In the genomic region with DNA sequence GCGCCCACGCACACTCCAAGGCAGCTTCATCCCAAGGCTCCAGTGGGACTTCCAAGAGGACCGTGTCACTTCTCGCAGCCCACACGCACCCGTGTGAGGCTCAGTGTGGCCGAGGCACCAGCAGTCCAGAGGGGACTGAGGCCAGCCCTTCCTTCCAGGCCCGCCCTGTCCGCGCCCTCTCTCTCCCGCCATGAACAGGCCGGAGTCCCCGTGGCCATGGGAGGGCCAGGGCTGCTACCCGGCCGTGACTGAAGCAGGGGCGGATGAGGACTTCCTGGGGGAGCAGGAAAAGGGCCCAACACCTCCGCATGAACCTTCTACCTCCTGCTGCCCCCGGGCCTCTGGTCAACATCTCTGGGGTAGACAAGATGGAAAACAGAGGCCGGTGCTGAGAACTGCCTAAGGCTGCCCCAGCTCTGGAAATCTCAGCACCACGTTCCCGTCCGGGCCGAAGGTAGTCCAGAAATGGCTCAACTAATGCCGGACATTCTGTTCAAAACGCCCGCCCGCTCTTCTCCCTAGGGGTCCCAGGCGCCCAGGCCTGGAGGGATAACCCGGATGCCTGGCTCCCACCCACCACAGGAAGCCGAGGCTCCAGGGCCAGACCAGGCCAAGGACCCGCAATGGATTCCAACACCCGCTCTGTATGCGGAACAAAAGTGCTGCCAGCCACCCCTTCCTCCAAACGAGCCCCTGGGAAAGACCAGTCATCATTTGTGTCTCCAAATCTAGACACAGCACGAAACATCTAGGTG, we compare ENCODE assay signal across 19 cellular contexts. TPM values are rescaled to one million over a fixed set of nuclear protein-coding genes. Genes with fewer than 3 reads are reported as not detected.
A peak's percentile ranks its signal among the peaks of the same experiment; 100 is the strongest.
DNase-seq lines count a peak whose midpoint lies in the region; ATAC-seq, FAIRE-seq and TF ChIP-seq lines count a peak whose summit lies in the region.
"Had no signal": no experiment of that assay in that cellular context is flagged by ENCODE, and none has a peak within 500 bp of the region (broad histone marks: within the 10 kb centered on the region; RNA-seq: fewer than 3 reads in every experiment).

No MANE protein-coding gene starts in this region.

- 90% methylated on average over 19 of the region's 35 CpGs; no CpG with 5 or more reads in 1 of the 2 experiments for WGBS in H1 (ENCODE audit: extremely low coverage in 1 of 2, insufficient coverage in 1 of 2, insufficient read length in 1 of 2, insufficient replicate concordance in 2 of 2, low coverage in 1 of 2, low lambda C conversion rate in 2 of 2, missing lambda C conversion rate in 1 of 2), 2 experiments

- POLR2A ChIA-PET in PC-9 (lab: Charles Lee; ENCODE audit: unreplicated experiment): no interaction called here
- POLR2A ChIA-PET in H1 (lab: Charles Lee; ENCODE audit: partially characterized antibody): interaction anchor here (1.6 kb wide), 1 partner anchor 19 kb away, joined by 5 read pairs; no protein-coding TSS in a partner anchor

- no peak overlapping the region for H3K23ac ChIP-seq in H1 (ENCODE audit: insufficient read length)

- no peak overlapping the region for H2BK5ac ChIP-seq in H1 (ENCODE audit: low read depth, low read length)

- no peak for TF ChIP-seq EP300 in H1 (IDR thresholded peaks at IDR 0.05; ENCODE audit: borderline replicate concordance in 1 of 2, low read depth in 2 of 2, low read length in 2 of 2)

- H3K18ac ChIP-seq in H1 (ENCODE audit: extremely low read depth, low read length): no peak overlapping the region

- H2BK15ac ChIP-seq in H1 (ENCODE audit: low read length): no peak overlapping the region

- no peak overlapping the region for H3K9ac ChIP-seq in H1 (replicated peaks in 1 of 4; ENCODE audit: extremely low read depth in 1 of 4, low read depth in 3 of 4, low read length in 3 of 4)
- peak overlapping the region in 1 of 3 donors; percentile 39 for H3K9ac ChIP-seq in skeletal muscle tissue (ENCODE audit: low read depth in 1 of 3, low read length in 3 of 3)

- H3K79me2 ChIP-seq in PC-9 (ENCODE audit: low read depth) (peaks cover 56% of the 10 kb centered on the region), H1 (ENCODE audit: control insufficient read depth in 1 of 2, insufficient read depth in 2 of 2, low read length in 2 of 2) (no peaks in the 10 kb centered on the region)

- no peak overlapping the region for H3K4ac ChIP-seq in H1 (replicated peaks; ENCODE audit: insufficient read length, low read depth, low read length)

- no peaks in the 10 kb centered on the region for H3K9me3 ChIP-seq in PC-9 (ENCODE audit: insufficient read depth, low read depth)
- H3K9me3 ChIP-seq in H1 (ENCODE audit: insufficient read depth in 2 of 2, low read depth in 1 of 2, low read length in 1 of 2): no peaks in the 10 kb centered on the region
- H3K9me3 ChIP-seq in skeletal muscle tissue (ENCODE audit: control insufficient read depth in 3 of 3, low read length in 3 of 3): no peaks in the 10 kb centered on the region

- H3K4me2 ChIP-seq in PC-9 (peak overlapping the region; percentile 79), H1 (ENCODE audit: insufficient read depth in 1 of 2, low read depth in 2 of 2, low read length in 2 of 2) (no peak overlapping the region)
- H3K4me2 ChIP-seq: smooth muscle cell had no signal

- FAIRE-seq in H1 (lab: Jason Lieb, UNC) (no peak), D721Med (lab: Jason Lieb, UNC) (no peak)

- DNase-seq in activated naive CD4-positive, alpha-beta T cell treated with anti-CD3 and anti-CD28 coated beads, Interleukin-2, amount 50 U/mL, for 72 hours (ENCODE audit: low spot score in 2 of 2): no peak
- DNase-seq in activated naive CD4-positive, alpha-beta T cell treated with Interleukin-2 at 50 U/mL for 16 hours: no peak
- DNase-seq in PC-9: no peak
- DNase-seq in H1 (ENCODE audit: low read depth in 1 of 2, low spot score in 2 of 2): no peak
- DNase-seq in activated CD4-positive, alpha-beta T cell treated with anti-CD3 and anti-CD28 coated beads, Interleukin-2, amount 10 ng/mL, durations not matched to agents 24 days and 14 days: no peak
- no peak for DNase-seq in D721Med (ENCODE audit: insufficient read length, low spot score)
- DNase-seq: activated naive CD4-positive, alpha-beta T cell treated with anti-CD3 and anti-CD28 coated beads for 36 hours; activated T-cell treated with anti-CD3 and anti-CD28 coated beads, Interleukin-2, amount 50 U/mL, for 4 hours; dermis blood vessel endothelial cell; DND-41; GOT3; kidney glomerular epithelial cell; NCI-H2081; NCI-H446; stimulated activated CD4-positive, alpha-beta T cell treated with anti-CD3 and anti-CD28 coated beads, Interleukin-2, amount 100 ng/mL, for 24 hours had no signal

- H3K4me1 Mint-ChIP-seq in activated CD4-positive, alpha-beta T cell treated with anti-CD3 and anti-CD28 coated beads, Interleukin-2, amount 10 ng/mL, durations not matched to agents 24 days and 14 days: peaks cover 2% of the 10 kb centered on the region

- H3K36me3 ChIP-seq in PC-9 (ENCODE audit: low read depth) (0 out of 2 replicates have a peak, but pooled peaks cover 7% of the 10 kb centered on the region), H1 (ENCODE audit: control insufficient read depth in 2 of 4, insufficient read depth in 4 of 4, low read length in 3 of 4) (peaks cover 0 to 13% (median 2%) of the 10 kb centered on the region in 4 experiments; a peak in 4 of 8 replicates), skeletal muscle tissue (ENCODE audit: control insufficient read depth in 3 of 3, insufficient read depth in 3 of 3, low read length in 3 of 3) (peaks cover 31 to 43% (median 39%) of the 10 kb centered on the region in 3 donors)

- TF ChIP-seq POLR2A in H1 (IDR thresholded peaks at IDR 0.05; ENCODE audit: control extremely low read depth in 1 of 2, low read depth in 2 of 2, low read length in 2 of 2): no peak

- no peak for TF ChIP-seq CTCF in PC-9 (conservative IDR thresholded peaks at IDR 0.05)
- TF ChIP-seq CTCF in H1 (IDR thresholded peaks at IDR 0.05; ENCODE audit: control extremely low read depth in 1 of 3, insufficient read depth in 1 of 3, low read depth in 1 of 3, low read length in 3 of 3): no peak
- no peak for TF ChIP-seq CTCF in D721Med (IDR thresholded peaks at IDR 0.05; ENCODE audit: insufficient read depth, missing control alignments)

- no peak overlapping the region for H2BK12ac ChIP-seq in H1 (ENCODE audit: low read depth, low read length)

- peaks cover 28% of the 10 kb centered on the region; the same call in 1 of the 2 replicates for H3F3A ChIP-seq in PC-9 (ENCODE audit: insufficient read depth, low read depth)

- H3K79me1 ChIP-seq in H1 (ENCODE audit: low read depth, low read length): 0 out of 2 replicates have a peak, but pooled peaks cover 2% of the 10 kb centered on the region

- no peak overlapping the region for H3K4me3 Mint-ChIP-seq in activated CD4-positive, alpha-beta T cell treated with anti-CD3 and anti-CD28 coated beads, Interleukin-2, amount 10 ng/mL, durations not matched to agents 24 days and 14 days
- H3K4me3 Mint-ChIP-seq: activated naive CD4-positive, alpha-beta T cell treated with anti-CD3 and anti-CD28 coated beads for 36 hours; activated T-cell treated with anti-CD3 and anti-CD28 coated beads, Interleukin-2, amount 50 U/mL, for 4 hours had no signal

- H3K27ac Mint-ChIP-seq in activated naive CD4-positive, alpha-beta T cell treated with anti-CD3 and anti-CD28 coated beads, Interleukin-2, amount 50 U/mL, for 72 hours: peak overlapping the region; percentile 72
- no peak overlapping the region for H3K27ac Mint-ChIP-seq in activated CD4-positive, alpha-beta T cell treated with anti-CD3 and anti-CD28 coated beads, Interleukin-2, amount 10 ng/mL, durations not matched to agents 24 days and 14 days
- H3K27ac Mint-ChIP-seq: activated naive CD4-positive, alpha-beta T cell treated with anti-CD3 and anti-CD28 coated beads for 36 hours had no signal

- H3K36me3 Mint-ChIP-seq in activated naive CD4-positive, alpha-beta T cell treated with anti-CD3 and anti-CD28 coated beads, Interleukin-2, amount 50 U/mL, for 72 hours: no peaks in the 10 kb centered on the region
- peaks cover 27% of the 10 kb centered on the region for H3K36me3 Mint-ChIP-seq in activated CD4-positive, alpha-beta T cell treated with anti-CD3 and anti-CD28 coated beads, Interleukin-2, amount 10 ng/mL, durations not matched to agents 24 days and 14 days (ENCODE audit: low read depth)

- H4K20me1 ChIP-seq in PC-9 (ENCODE audit: insufficient read depth) (no peaks in the 10 kb centered on the region), H1 (replicated peaks in 1 of 2; ENCODE audit: control insufficient read depth in 1 of 2, insufficient read depth in 2 of 2, low read length in 2 of 2) (peaks cover 3 to 12% of the 10 kb centered on the region in 2 experiments)

- H2BK120ac ChIP-seq in H1 (replicated peaks; ENCODE audit: low read depth, low read length): no peak overlapping the region

- no peaks in the 10 kb centered on the region for H3K27me3 ChIP-seq in PC-9 (ENCODE audit: insufficient read depth, low read depth)
- no peaks in the 10 kb centered on the region for H3K27me3 ChIP-seq in H1 (replicated peaks in 1 of 4; ENCODE audit: control insufficient read depth in 3 of 4, extremely low read depth in 1 of 4, insufficient read depth in 3 of 4, low read length in 3 of 4)
- no peaks in the 10 kb centered on the region for H3K27me3 ChIP-seq in skeletal muscle tissue (ENCODE audit: control insufficient read depth in 3 of 3, insufficient read depth in 3 of 3, low read length in 3 of 3)

- no peak overlapping the region for H4K5ac ChIP-seq in H1 (ENCODE audit: insufficient read length, low read depth, low read length)

- H3K27ac ChIP-seq in PC-9: peak overlapping the region; percentile 56
- H3K27ac ChIP-seq in H1 (ENCODE audit: low read depth, low read length): no peak overlapping the region
- H3K27ac ChIP-seq in skeletal muscle tissue (ENCODE audit: low read depth, low read length): peak overlapping the region; percentile 82
- H3K27ac ChIP-seq: HL-60 had no signal

- intact Hi-C loops in PC-9 (cut with micrococcal nuclease; ENCODE audit: unreplicated experiment): no loop called here
- intact Hi-C loops in activated CD4-positive, alpha-beta T cell treated with anti-CD3 and anti-CD28 coated beads, Interleukin-2, amount 10 ng/mL, durations not matched to agents 24 days and 14 days (cut with micrococcal nuclease): no loop called here

- no peak for TF ChIP-seq RAD21 in H1 (IDR thresholded peaks at IDR 0.05 in 1 of 2, conservative IDR thresholded peaks at IDR 0.05 in 1 of 2; ENCODE audit: low read depth in 2 of 2, low read length in 2 of 2)

- no TSS peak for BruUV-seq in PC-9 (replicated peaks; lab: Mats Ljungman, UMichigan)

- no peak overlapping the region for H2AK5ac ChIP-seq in H1 (ENCODE audit: low read depth, low read length)

- CTCF ChIA-PET in PC-9 (lab: Charles Lee): no interaction called here
- CTCF ChIA-PET in H1 (lab: Charles Lee; ENCODE audit: partially characterized antibody): interaction anchor here (0.6 to 3.6 kb wide), 6 partner anchors 14 to 250 kb away, joined by 3 to 20 read pairs (median 4); no protein-coding TSS in a partner anchor

- H3K4me3 ChIP-seq in PC-9: peak overlapping the region; percentile 57
- no peak overlapping the region for H3K4me3 ChIP-seq in H1 (ENCODE audit: extremely low read depth in 1 of 4, insufficient read depth in 2 of 4, low read depth in 3 of 4, low read length in 4 of 4)
- peak overlapping the region in 1 of 3 donors; percentile 57 for H3K4me3 ChIP-seq in skeletal muscle tissue (ENCODE audit: low read length in 3 of 3)
- H3K4me3 ChIP-seq: smooth muscle cell had no signal

- H3K27me3 Mint-ChIP-seq in activated CD4-positive, alpha-beta T cell treated with anti-CD3 and anti-CD28 coated beads, Interleukin-2, amount 10 ng/mL, durations not matched to agents 24 days and 14 days: no peaks in the 10 kb centered on the region

- H2AFZ ChIP-seq in PC-9 (0 out of 2 replicates have a peak overlapping the region, but pooled peaks have one; percentile 41), H1 (ENCODE audit: low read length) (no peak overlapping the region)

- H3K23me2 ChIP-seq in H1 (ENCODE audit: low read depth, low read length): no peaks in the 10 kb centered on the region

- H3K56ac ChIP-seq in H1 (replicated peaks; ENCODE audit: insufficient read length, low read depth, low read length): no peak overlapping the region

- peak overlapping the region; percentile 65 for H4K8ac ChIP-seq in H1 (ENCODE audit: extremely low read depth, insufficient read depth, low read length)

- H3K4me1 ChIP-seq in PC-9 (replicated peaks; ENCODE audit: insufficient read depth): peaks cover 74% of the 10 kb centered on the region
- no peaks in the 10 kb centered on the region; a peak in 1 of 7 replicates for H3K4me1 ChIP-seq in H1 (replicated peaks in 1 of 4; ENCODE audit: control insufficient read depth in 3 of 4, insufficient read depth in 4 of 4, low read length in 3 of 4)
- H3K4me1 ChIP-seq in skeletal muscle tissue (ENCODE audit: control insufficient read depth in 3 of 3, insufficient read depth in 3 of 3, low read length in 3 of 3): peaks cover 18 to 64% (median 27%) of the 10 kb centered on the region in 3 donors

- H3K9me3 Mint-ChIP-seq in activated naive CD4-positive, alpha-beta T cell treated with anti-CD3 and anti-CD28 coated beads, Interleukin-2, amount 50 U/mL, for 72 hours: no peaks in the 10 kb centered on the region
- H3K9me3 Mint-ChIP-seq in activated CD4-positive, alpha-beta T cell treated with anti-CD3 and anti-CD28 coated beads, Interleukin-2, amount 10 ng/mL, durations not matched to agents 24 days and 14 days: no peaks in the 10 kb centered on the region
- H3K9me3 Mint-ChIP-seq: activated naive CD4-positive, alpha-beta T cell treated with anti-CD3 and anti-CD28 coated beads for 36 hours; activated T-cell treated with anti-CD3 and anti-CD28 coated beads, Interleukin-2, amount 50 U/mL, for 4 hours had no signal

- H2BK20ac ChIP-seq in H1 (ENCODE audit: low read length): no peak overlapping the region

- H3K9me2 ChIP-seq in PC-9 (ENCODE audit: insufficient read depth): no peaks in the 10 kb centered on the region

- H4K91ac ChIP-seq in H1 (replicated peaks; ENCODE audit: insufficient read length, low read length): no peak overlapping the region

- ATAC-seq in activated naive CD4-positive, alpha-beta T cell treated with anti-CD3 and anti-CD28 coated beads, Interleukin-2, amount 50 U/mL, for 72 hours: no peak
- ATAC-seq in GM18520 (IDR thresholded peaks at IDR 0.05; ENCODE audit: unreplicated experiment): no peak

- no peak overlapping the region for H3K14ac ChIP-seq in H1 (ENCODE audit: insufficient read length)

RNA-seq across cellular contexts. Expression of a gene that starts 32.7 kb away (rescaled TPM):
- total RNA-seq in activated naive CD4-positive, alpha-beta T cell treated with anti-CD3 and anti-CD28 coated beads, Interleukin-2, amount 50 U/mL, for 72 hours: 10 to 100 TPM; 55.1 to 78.1 TPM
- total RNA-seq in PC-9 (2021): 118 and 125 TPM in 2 replicates
- total RNA-seq in H1 (2021; fragmentation: NEBNext Ultra II Directional; extraction: Animal tissue kit (Norgen Biotek cat#: 25700)): 33.9 and 38.6 TPM in 2 replicates
- polyA plus RNA-seq in H1 (2011; rRNA removed): 10.4 and 18.2 TPM in 2 replicates
- polyA plus RNA-seq in H1 (2011; cell fraction: cytosol; rRNA removed): 15.6 TPM
- polyA plus RNA-seq in H1 (2011; cell fraction: nucleus; rRNA removed): 105 TPM
- polyA plus RNA-seq in H1 (2012, experiment 1 of 2): 24.4 to 39.8 TPM (median 29.1 TPM) in 4 replicates
- polyA plus RNA-seq in H1 (2012, experiment 2 of 2): 11.0 TPM
- polyA plus RNA-seq in H1 (2013, experiment 1 of 2): 20.0 TPM
- 17.6 TPM for polyA plus RNA-seq in H1 (2013, experiment 2 of 2)
- 10.8 and 11.1 TPM in 2 replicates for polyA minus RNA-seq in H1 (2011; rRNA and poly(A)+ RNA removed)
- 12.0 TPM for polyA minus RNA-seq in H1 (2011; cell fraction: cytosol; rRNA and poly(A)+ RNA removed)
- 19.7 TPM for polyA minus RNA-seq in H1 (2011; cell fraction: nucleus; rRNA and poly(A)+ RNA removed)
- 9.9 TPM for total RNA-seq in skeletal muscle tissue
- total RNA-seq in activated CD4-positive, alpha-beta T cell treated with anti-CD3 and anti-CD28 coated beads, Interleukin-2, amount 10 ng/mL, durations not matched to agents 24 days and 14 days: 101 and 110 TPM in 2 replicates
